21 cellular contexts compared by ENCODE assay signal in the genomic region with DNA sequence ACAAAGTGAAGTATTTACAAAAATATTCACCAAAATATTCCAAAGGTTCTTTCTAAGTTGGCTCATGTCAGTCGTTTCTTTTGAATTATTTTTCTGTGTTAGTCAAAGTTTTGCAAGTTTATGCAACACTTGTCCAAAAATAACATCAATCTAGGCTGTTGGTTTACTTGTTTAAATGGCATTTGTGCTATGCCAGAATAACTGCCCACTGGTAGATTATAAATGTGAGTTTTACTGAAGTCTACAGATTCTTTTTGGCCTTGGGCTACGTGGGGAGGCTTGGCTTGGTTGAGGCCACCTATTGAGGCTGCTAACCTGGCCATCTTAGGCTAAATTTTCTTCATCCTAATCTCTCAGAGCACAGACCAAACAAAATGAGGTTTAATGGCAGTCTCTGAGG.
"Had no signal": no experiment of that assay in that cellular context is flagged by ENCODE, and none has a peak within 500 bp of the region (broad histone marks: within the 10 kb centered on the region; RNA-seq: fewer than 3 reads in every experiment).

No MANE protein-coding gene starts in this region.

- H3K4me1 Mint-ChIP-seq: activated CD4-positive, alpha-beta T cell treated with anti-CD3 and anti-CD28 coated beads, Interleukin-2, amount 10 ng/mL, durations not matched to agents 7 days and 5 days; activated naive CD4-positive, alpha-beta T cell treated with anti-CD3 and anti-CD28 coated beads, Interleukin-2, amount 10 ng/mL, durations not matched to agents 7 days and 5 days; activated naive CD8-positive, alpha-beta T cell treated with anti-CD3 and anti-CD28 coated beads, Interleukin-2, amount 50 U/mL, for 24 hours; endodermal cell; nephron progenitor cell had no signal

- H3K27me3 Mint-ChIP-seq: activated CD4-positive, alpha-beta T cell treated with anti-CD3 and anti-CD28 coated beads, Interleukin-2, amount 10 ng/mL, durations not matched to agents 7 days and 5 days; activated naive CD4-positive, alpha-beta T cell treated with anti-CD3 and anti-CD28 coated beads, Interleukin-2, amount 10 ng/mL, durations not matched to agents 7 days and 5 days; activated naive CD8-positive, alpha-beta T cell treated with anti-CD3 and anti-CD28 coated beads, Interleukin-2, amount 50 U/mL, for 24 hours; activated T-cell treated with anti-CD3 and anti-CD28 coated beads, Interleukin-2, amount 50 U/mL, for 24 hours had no signal

- H3K4me3 ChIP-seq: cardiac muscle cell, gastroesophageal sphincter, heart left ventricle, left ventricle myocardium inferior, tibial nerve had no signal

- H3K4me3 Mint-ChIP-seq: activated CD4-positive, alpha-beta T cell treated with anti-CD3 and anti-CD28 coated beads, Interleukin-2, amount 10 ng/mL, durations not matched to agents 7 days and 5 days; activated CD8-positive, alpha-beta T cell treated with anti-CD3 and anti-CD28 coated beads, Interleukin-2, amount 10 ng/mL, durations not matched to agents 7 days and 5 days; activated naive CD4-positive, alpha-beta T cell treated with anti-CD3 and anti-CD28 coated beads, Interleukin-2, amount 10 ng/mL, durations not matched to agents 7 days and 5 days; activated naive CD8-positive, alpha-beta T cell treated with anti-CD3 and anti-CD28 coated beads, Interleukin-2, amount 50 U/mL, for 24 hours; activated T-cell treated with anti-CD3 and anti-CD28 coated beads, Interleukin-2, amount 50 U/mL, for 24 hours; endodermal cell; nephron progenitor cell had no signal

- DNase-seq: activated CD4-positive, alpha-beta T cell treated with anti-CD3 and anti-CD28 coated beads, Interleukin-2, amount 10 ng/mL, durations not matched to agents 7 days and 5 days; activated CD8-positive, alpha-beta T cell treated with anti-CD3 and anti-CD28 coated beads, Interleukin-2, amount 10 ng/mL, durations not matched to agents 7 days and 5 days; activated naive CD4-positive, alpha-beta T cell treated with anti-CD3 and anti-CD28 coated beads, Interleukin-2, amount 10 ng/mL, durations not matched to agents 7 days and 5 days; activated naive CD8-positive, alpha-beta T cell treated with anti-CD3 and anti-CD28 coated beads, Interleukin-2, amount 50 U/mL, for 24 hours; activated T-cell treated with anti-CD3 and anti-CD28 coated beads, Interleukin-2, amount 50 U/mL, for 24 hours; endodermal cell; heart left ventricle; kidney glomerular epithelial cell; left ventricle myocardium inferior; mammary epithelial cell; midbrain; nephron progenitor cell; nucleus accumbens; retina; stimulated activated CD4-positive, alpha-beta T cell treated with anti-CD3 and anti-CD28 coated beads, Interleukin-2, amount 100 ng/mL, for 24 hours; stimulated activated naive CD8-positive, alpha-beta T cell treated with anti-CD3 and anti-CD28 coated beads, Interleukin-15, Interleukin-2, amounts not matched to agents 100 U/mL and 50 U/mL, for 24 hours had no signal

- H3K36me3 Mint-ChIP-seq: activated naive CD4-positive, alpha-beta T cell treated with anti-CD3 and anti-CD28 coated beads, Interleukin-2, amount 10 ng/mL, durations not matched to agents 7 days and 5 days had no signal

- H3K27ac ChIP-seq: cardiac muscle cell, epithelial cell of prostate, gastroesophageal sphincter, heart left ventricle, left ventricle myocardium inferior, tibial nerve had no signal

- H3K27ac Mint-ChIP-seq: activated CD4-positive, alpha-beta T cell treated with anti-CD3 and anti-CD28 coated beads, Interleukin-2, amount 10 ng/mL, durations not matched to agents 7 days and 5 days; activated CD8-positive, alpha-beta T cell treated with anti-CD3 and anti-CD28 coated beads, Interleukin-2, amount 10 ng/mL, durations not matched to agents 7 days and 5 days; activated naive CD4-positive, alpha-beta T cell treated with anti-CD3 and anti-CD28 coated beads, Interleukin-2, amount 10 ng/mL, durations not matched to agents 7 days and 5 days; activated naive CD8-positive, alpha-beta T cell treated with anti-CD3 and anti-CD28 coated beads, Interleukin-2, amount 50 U/mL, for 24 hours; activated T-cell treated with anti-CD3 and anti-CD28 coated beads, Interleukin-2, amount 50 U/mL, for 24 hours; activated T-helper 2 cell treated with anti-CD3 and anti-CD28 coated beads, Interferon-gamma antibody, Interleukin-2, Interleukin-4, amounts not matched to agents 10 μg/mL and 5 μg/mL and 100 μg/mL, durations not matched to agents 14 hours and 24 hours and 36 hours; endodermal cell; nephron progenitor cell had no signal

- H3K27me3 ChIP-seq: cardiac muscle cell, gastroesophageal sphincter, heart left ventricle, tibial nerve had no signal

- H3K4me1 ChIP-seq: gastroesophageal sphincter, heart left ventricle, left ventricle myocardium inferior, tibial nerve had no signal

- H3K36me3 ChIP-seq: cardiac muscle cell, gastroesophageal sphincter, heart left ventricle, left ventricle myocardium inferior, tibial nerve had no signal
